In genomic region chr7:17940302-17941170, GRCh38 we compare ENCODE assay signal across 8 cellular contexts. TPM values are rescaled to one million over a fixed set of nuclear protein-coding genes. Genes with fewer than 3 reads are reported as not detected.
DNase-seq lines count a peak whose midpoint lies in the region; ATAC-seq, FAIRE-seq and TF ChIP-seq lines count a peak whose summit lies in the region.

TSS of gene SNX13 (minus strand) at chr7:17940494. CDS start at chr7:17940295, 199 bp downstream.

- H4K8ac ChIP-seq in H1 (ENCODE audit: extremely low read depth, insufficient read depth, low read length) (peak within 1 kb of the TSS; percentile 95), mesenchymal stem cell (ENCODE audit: low read length) (peak within 1 kb of the TSS; percentile 76)

- H2BK20ac ChIP-seq in H1 (ENCODE audit: low read length), result peak within 1 kb of the TSS; percentile 48; the same call in 1 of the 2 replicates

- peak within 1 kb of the TSS; percentile 81 for H3K18ac ChIP-seq in H1 (ENCODE audit: extremely low read depth, low read length)
- peak within 1 kb of the TSS; percentile 72 to 79 for H3K18ac ChIP-seq in mesenchymal stem cell (ENCODE audit: low read depth in 1 of 2, low read length in 2 of 2)

- H3K9me3 ChIP-seq in Caco-2 (no peaks in the 10 kb centered on the region), H1 (ENCODE audit: insufficient read depth in 2 of 2, low read depth in 1 of 2, low read length in 1 of 2) (no peaks in the 10 kb centered on the region), mesenchymal stem cell (ENCODE audit: control insufficient read depth, low read length) (no peaks in the 10 kb centered on the region)

- peaks cover 8% of the 10 kb centered on the region for H3K23me2 ChIP-seq in H1 (ENCODE audit: low read depth, low read length)

- H3K4me2 ChIP-seq in H1 (ENCODE audit: insufficient read depth in 1 of 2, low read depth in 2 of 2, low read length in 2 of 2) (peak within 1 kb of the TSS; percentile 89 to 92), mesenchymal stem cell (ENCODE audit: low read length, poor library complexity, severe bottlenecking) (peak within 1 kb of the TSS; percentile 74)

- WGBS in H1 (ENCODE audit: extremely low coverage in 1 of 2, insufficient coverage in 1 of 2, insufficient read length in 1 of 2, insufficient replicate concordance in 2 of 2, low coverage in 1 of 2, low lambda C conversion rate in 2 of 2, missing lambda C conversion rate in 1 of 2), 2 experiments, result 2% methylated on average over 64 of the region's 78 CpGs; no CpG with 5 or more reads in 1 of the 2 experiments
- under 1% methylated on average over 76 of the region's 78 CpGs for WGBS in mesenchymal stem cell

- H3K27ac Mint-ChIP-seq in Caco-2 (ENCODE audit: unreplicated experiment), result peak within 1 kb of the TSS; percentile 100

- H3K4me1 ChIP-seq in Caco-2, result 0 out of 2 replicates have a peak, but pooled peaks cover 8% of the 10 kb centered on the region
- peaks cover 0 to 2% (median 0%) of the 10 kb centered on the region in 4 experiments; a peak in 1 of 7 replicates for H3K4me1 ChIP-seq in H1 (replicated peaks in 1 of 4; ENCODE audit: control insufficient read depth in 3 of 4, insufficient read depth in 4 of 4, low read length in 3 of 4)
- H3K4me1 ChIP-seq in mesenchymal stem cell (ENCODE audit: control insufficient read depth, insufficient read depth, low read depth, low read length), result no peaks in the 10 kb centered on the region

- no peak within 1 kb of the TSS for H2BK120ac ChIP-seq in H1 (replicated peaks; ENCODE audit: low read depth, low read length)
- H2BK120ac ChIP-seq in mesenchymal stem cell (ENCODE audit: low read depth, low read length), result peak within 1 kb of the TSS; percentile 39

- H3K27me3 Mint-ChIP-seq in Caco-2 (ENCODE audit: insufficient read depth, unreplicated experiment), result peaks cover under 1% of the 10 kb centered on the region

- peak; percentile 25 to 27 for TF ChIP-seq CTCF in Caco-2 (IDR thresholded peaks at IDR 0.05; ENCODE audit: insufficient read depth in 1 of 2, low read depth in 1 of 2, low read length in 1 of 2, severe bottlenecking in 1 of 2, unreplicated experiment in 1 of 2)
- TF ChIP-seq CTCF in H1 (IDR thresholded peaks at IDR 0.05; ENCODE audit: control extremely low read depth in 1 of 3, insufficient read depth in 1 of 3, low read depth in 1 of 3, low read length in 3 of 3), result peak; percentile 25 to 37 (median 33)

- H3K9me3 Mint-ChIP-seq in Caco-2 (ENCODE audit: unreplicated experiment), result no peaks in the 10 kb centered on the region

- H3K4me3 ChIP-seq in Caco-2 (ENCODE audit: low read depth, low read length) (peak within 1 kb of the TSS; percentile 99), H1 (ENCODE audit: extremely low read depth in 1 of 4, insufficient read depth in 2 of 4, low read depth in 3 of 4, low read length in 4 of 4) (peak within 1 kb of the TSS; percentile 93 to 98 (median 97)), mesenchymal stem cell (ENCODE audit: insufficient read depth in 1 of 2, low read depth in 1 of 2, low read length in 2 of 2) (peak within 1 kb of the TSS; percentile 84 to 100)

- no peak within 1 kb of the TSS; the same call in 1 of the 2 replicates for H2BK15ac ChIP-seq in H1 (ENCODE audit: low read length)
- H2BK15ac ChIP-seq in mesenchymal stem cell (ENCODE audit: low read depth, poor library complexity, severe bottlenecking), result no peak within 1 kb of the TSS

- intact Hi-C loops in Caco-2 (cut with micrococcal nuclease; ENCODE audit: unreplicated experiment), result loop anchor here (1.0 to 10.0 kb wide), 3 partner anchors 29 to 236 kb away; no protein-coding TSS in a partner anchor

- peak; percentile 95 to 96 for DNase-seq in Caco-2
- peak; percentile 91 for DNase-seq in HT1080 (ENCODE audit: low read depth)
- DNase-seq in NOMO-1 (lab: John Stamatoyannopoulos, UW; ENCODE audit: unreplicated experiment in 2 of 2), result peak; percentile 85 to 88
- peak; percentile 79 to 84 for DNase-seq in activated CD8-positive, alpha-beta memory T cell treated with anti-CD3 and anti-CD28 coated beads for 4 hours (ENCODE audit: low read depth in 2 of 2)
- peak; percentile 78 to 91 for DNase-seq in H1 (ENCODE audit: low read depth in 1 of 2, low spot score in 2 of 2)
- DNase-seq in mesenchymal stem cell, result peak; percentile 95
- peak; percentile 80 for DNase-seq in stimulated activated CD8-positive, alpha-beta memory T cell treated with anti-CD3 and anti-CD28 coated beads, Interleukin-12 subunit alpha, Interleukin-12 subunit beta, amount 100 ng/mL, for 4 hours (ENCODE audit: low read depth)

- H2BK5ac ChIP-seq in H1 (ENCODE audit: low read depth, low read length), result peak within 1 kb of the TSS; percentile 84
- H2BK5ac ChIP-seq in mesenchymal stem cell (ENCODE audit: low read depth, low read length, poor library complexity, severe bottlenecking), result no peak within 1 kb of the TSS

- H3K27ac ChIP-seq in H1 (ENCODE audit: low read depth, low read length), result peak within 1 kb of the TSS; percentile 83
- H3K27ac ChIP-seq in mesenchymal stem cell (ENCODE audit: low read length, poor library complexity, severe bottlenecking), result peak within 1 kb of the TSS; percentile 71

- TF ChIP-seq POLR2A in H1 (IDR thresholded peaks at IDR 0.05; ENCODE audit: control extremely low read depth in 1 of 2, low read depth in 2 of 2, low read length in 2 of 2), result peak in 1 of 2 experiments; percentile 84; a peak in 2 of 3 replicates

- POLR2A ChIA-PET in Caco-2 (lab: Charles Lee), result no interaction called here
- POLR2A ChIA-PET in H1 (lab: Charles Lee; ENCODE audit: partially characterized antibody), result interaction anchor here (1.1 to 1.7 kb wide), 2 partner anchors 10 to 13 kb away, joined by 3 to 5 read pairs; no protein-coding TSS in a partner anchor

- no peak for FAIRE-seq in H1 (lab: Jason Lieb, UNC)

- no peak within 1 kb of the TSS for H3K14ac ChIP-seq in H1 (ENCODE audit: insufficient read length)
- peak within 1 kb of the TSS in 1 of 2 experiments; percentile 95 for H3K14ac ChIP-seq in mesenchymal stem cell (ENCODE audit: low read length in 2 of 2)

- H3K56ac ChIP-seq in H1 (replicated peaks; ENCODE audit: insufficient read length, low read depth, low read length), result peak within 1 kb of the TSS; percentile 66

- H3K4me1 Mint-ChIP-seq in Caco-2 (ENCODE audit: low read depth, unreplicated experiment), result peaks cover 24% of the 10 kb centered on the region

- H2AFZ ChIP-seq in H1 (ENCODE audit: low read length) (peak within 1 kb of the TSS; percentile 88), mesenchymal stem cell (ENCODE audit: low read depth, low read length) (peak within 1 kb of the TSS; percentile 80)

- H2BK12ac ChIP-seq in H1 (ENCODE audit: low read depth, low read length) (peak within 1 kb of the TSS; percentile 95; the same call in 1 of the 2 replicates), mesenchymal stem cell (ENCODE audit: low read length in 2 of 2) (peak within 1 kb of the TSS in 1 of 2 experiments; percentile 7)

- H4K20me1 ChIP-seq in H1 (replicated peaks in 1 of 2; ENCODE audit: control insufficient read depth in 1 of 2, insufficient read depth in 2 of 2, low read length in 2 of 2), result no peaks in the 10 kb centered on the region

- H3K79me1 ChIP-seq in H1 (ENCODE audit: low read depth, low read length), result peaks cover 5% of the 10 kb centered on the region; the same call in 1 of the 2 replicates
- H3K79me1 ChIP-seq in mesenchymal stem cell (replicated peaks; ENCODE audit: low read length, poor library complexity, severe bottlenecking), result peaks cover 7% of the 10 kb centered on the region

- no peak within 1 kb of the TSS for H3K23ac ChIP-seq in H1 (ENCODE audit: insufficient read length)
- H3K23ac ChIP-seq in mesenchymal stem cell (ENCODE audit: low read length in 2 of 2), result peak within 1 kb of the TSS in 1 of 2 experiments; percentile 0

- H3K79me2 ChIP-seq in H1 (ENCODE audit: control insufficient read depth in 1 of 2, insufficient read depth in 2 of 2, low read length in 2 of 2), result peaks cover 0 to 46% of the 10 kb centered on the region in 2 experiments; a peak in 3 of 4 replicates

- H3K9ac ChIP-seq in H1 (replicated peaks in 1 of 4; ENCODE audit: extremely low read depth in 1 of 4, low read depth in 3 of 4, low read length in 3 of 4) (peak within 1 kb of the TSS; percentile 79 to 95 (median 88)), mesenchymal stem cell (ENCODE audit: low read length) (peak within 1 kb of the TSS; percentile 99)

- H3K4ac ChIP-seq in H1 (replicated peaks; ENCODE audit: insufficient read length, low read depth, low read length) (no peak within 1 kb of the TSS), mesenchymal stem cell (ENCODE audit: low read depth in 1 of 2, low read length in 2 of 2) (peak within 1 kb of the TSS; percentile 10 to 95)

- H4K91ac ChIP-seq in H1 (replicated peaks; ENCODE audit: insufficient read length, low read length) (peak within 1 kb of the TSS; percentile 50), mesenchymal stem cell (ENCODE audit: low read length) (peak within 1 kb of the TSS; percentile 81)

- no peaks in the 10 kb centered on the region for H3K27me3 ChIP-seq in Caco-2 (replicated peaks; ENCODE audit: control insufficient read depth, insufficient read depth, low read length)
- H3K27me3 ChIP-seq in H1 (replicated peaks in 1 of 4; ENCODE audit: control insufficient read depth in 3 of 4, extremely low read depth in 1 of 4, insufficient read depth in 3 of 4, low read length in 3 of 4), result no peaks in the 10 kb centered on the region
- no peaks in the 10 kb centered on the region for H3K27me3 ChIP-seq in mesenchymal stem cell (ENCODE audit: control insufficient read depth in 1 of 2, insufficient read depth in 1 of 2, low read length in 2 of 2)

- TF ChIP-seq RAD21 in H1 (IDR thresholded peaks at IDR 0.05 in 1 of 2, conservative IDR thresholded peaks at IDR 0.05 in 1 of 2; ENCODE audit: low read depth in 2 of 2, low read length in 2 of 2), result peak; percentile 22 to 25; a peak in 2 of 4 replicates

- TF ChIP-seq EP300 in H1 (IDR thresholded peaks at IDR 0.05; ENCODE audit: borderline replicate concordance in 1 of 2, low read depth in 2 of 2, low read length in 2 of 2), result peak in 1 of 2 experiments; percentile 6; a peak in 1 of 3 replicates

- CTCF ChIA-PET in Caco-2 (lab: Charles Lee), result no interaction called here
- CTCF ChIA-PET in H1 (lab: Charles Lee; ENCODE audit: partially characterized antibody), result interaction anchor here (1.0 kb wide), 1 partner anchor 169 kb away, joined by 3 read pairs; no protein-coding TSS in a partner anchor

- H4K5ac ChIP-seq in H1 (ENCODE audit: insufficient read length, low read depth, low read length), result peak within 1 kb of the TSS; percentile 65

- no peaks in the 10 kb centered on the region for H3K36me3 ChIP-seq in Caco-2 (ENCODE audit: control insufficient read depth, insufficient read depth, low read length)
- H3K36me3 ChIP-seq in H1 (ENCODE audit: control insufficient read depth in 2 of 4, insufficient read depth in 4 of 4, low read length in 3 of 4), result no peaks in the 10 kb centered on the region
- no peaks in the 10 kb centered on the region for H3K36me3 ChIP-seq in mesenchymal stem cell (ENCODE audit: control insufficient read depth in 1 of 2, insufficient read depth in 2 of 2, low read depth in 1 of 2, low read length in 2 of 2)

- BruUV-seq in Caco-2 (replicated peaks; lab: Mats Ljungman, UMichigan), result TSS peak; percentile 74

- peaks cover 21% of the 10 kb centered on the region for H3K36me3 Mint-ChIP-seq in Caco-2 (ENCODE audit: insufficient read depth, unreplicated experiment)

- H2AK5ac ChIP-seq in H1 (ENCODE audit: low read depth, low read length) (no peak within 1 kb of the TSS), mesenchymal stem cell (ENCODE audit: low read length, severe bottlenecking) (no peak within 1 kb of the TSS)

- peak within 1 kb of the TSS; percentile 100 for H3K4me3 Mint-ChIP-seq in Caco-2 (ENCODE audit: unreplicated experiment)

- peak; percentile 87 for ATAC-seq in GM21360 (IDR thresholded peaks at IDR 0.05; ENCODE audit: unreplicated experiment)

RNA-seq across cellular contexts. Expression of gene SNX13, which starts in this region (rescaled TPM):
- 36.6 and 41.8 TPM in 2 replicates for total RNA-seq in Caco-2 (2022)
- total RNA-seq in HT1080 (2014; rRNA removed; shearing (Covaris generic)), result 19.1 and 22.8 TPM in 2 replicates
- 15.4 and 18.1 TPM in 2 replicates for polyA plus RNA-seq in HT1080 (2015; cell fraction: cytosol; rRNA removed)
- 21.5 and 25.8 TPM in 2 replicates for polyA plus RNA-seq in HT1080 (2015; cell fraction: nucleus; rRNA removed)
- 27.0 and 27.4 TPM in 2 replicates for total RNA-seq in H1 (2021; fragmentation: NEBNext Ultra II Directional; extraction: Animal tissue kit (Norgen Biotek cat#: 25700))
- 5.5 and 7.7 TPM in 2 replicates for polyA plus RNA-seq in H1 (2011; rRNA removed)
- 9.6 TPM for polyA plus RNA-seq in H1 (2011; cell fraction: cytosol; rRNA removed)
- 12.6 TPM for polyA plus RNA-seq in H1 (2011; cell fraction: nucleus; rRNA removed)
- polyA plus RNA-seq in H1 (2012, experiment 1 of 2), result 8.7 to 16.9 TPM (median 15.2 TPM) in 4 replicates
- 0.60 TPM for polyA plus RNA-seq in H1 (2012, experiment 2 of 2)
- 14.3 TPM for polyA plus RNA-seq in H1 (2013, experiment 1 of 2)
- polyA plus RNA-seq in H1 (2013, experiment 2 of 2), result 16.8 TPM
- 17.6 and 26.4 TPM in 2 replicates for polyA minus RNA-seq in H1 (2011; rRNA and poly(A)+ RNA removed)
- polyA minus RNA-seq in H1 (2011; cell fraction: cytosol; rRNA and poly(A)+ RNA removed), result 9.8 TPM
- 70.5 TPM for polyA minus RNA-seq in H1 (2011; cell fraction: nucleus; rRNA and poly(A)+ RNA removed)
- 23.3 TPM for polyA plus RNA-seq in mesenchymal stem cell (2013, experiment 1 of 2)
- 24.6 TPM for polyA plus RNA-seq in mesenchymal stem cell (2013, experiment 2 of 2)

Comparison
In these comparisons a context has a peak if more than half of its experiments do, and no peak if none do; other contexts are left out.
1. Peak in every context shown above with its lines: DNase-seq, ATAC-seq, H3K4me3 ChIP-seq and H3K27ac ChIP-seq.